Comparison of ENCODE assay signal across 20 cellular contexts in the genomic region with DNA sequence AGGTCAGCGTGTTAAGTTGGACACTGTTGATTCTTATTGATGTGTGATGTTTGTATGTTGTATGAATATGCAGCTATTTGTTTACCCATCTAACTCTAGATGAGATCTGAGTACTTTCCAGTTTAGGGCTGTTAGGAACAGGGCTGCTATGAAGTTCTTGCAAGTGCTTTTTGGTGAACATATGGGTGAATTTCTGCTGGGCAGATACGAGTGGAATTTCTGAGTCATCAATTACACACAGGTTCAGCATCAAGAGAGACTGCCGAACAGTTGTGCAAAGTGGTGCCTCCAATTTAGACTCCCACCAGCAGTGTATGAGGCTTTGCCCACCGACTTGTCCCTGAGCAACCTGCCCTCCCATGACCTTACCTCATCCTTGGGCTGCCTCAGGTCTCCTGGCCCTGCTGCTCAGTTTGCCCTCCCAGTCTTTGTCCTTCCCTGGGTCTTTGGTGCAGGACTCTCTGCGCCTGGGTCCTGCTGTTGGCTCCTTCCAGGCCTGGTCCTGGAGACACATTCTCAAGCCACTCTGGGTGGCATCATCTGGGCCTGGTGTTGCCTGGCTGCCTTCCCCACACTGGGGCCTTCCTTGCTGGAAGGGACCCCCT.
DNase-seq lines count a peak whose midpoint lies in the region; ATAC-seq and TF ChIP-seq lines count a peak whose summit lies in the region.
"Had no signal": no experiment of that assay in that cellular context is flagged by ENCODE, and none has a peak within 500 bp of the region (broad histone marks: within the 10 kb centered on the region; RNA-seq: fewer than 3 reads in every experiment).

No MANE protein-coding gene starts in this region.

- TF ChIP-seq CTCF in RWPE1 (conservative IDR thresholded peaks at IDR 0.05; ENCODE audit: low read depth): no peak
- TF ChIP-seq CTCF in fibroblast of the aortic adventitia (IDR thresholded peaks at IDR 0.05; ENCODE audit: insufficient read depth, low read length): no peak
- TF ChIP-seq CTCF in mesothelial cell of epicardium (IDR thresholded peaks at IDR 0.05; ENCODE audit: unreplicated experiment): no peak

- H3K27ac ChIP-seq in RWPE1: no peak overlapping the region
- H3K27ac ChIP-seq: ovary had no signal

- no peak for ATAC-seq in HG03135 (IDR thresholded peaks at IDR 0.05; ENCODE audit: unreplicated experiment)
- ATAC-seq: Right ventricle myocardium inferior had no signal

- H3K4me3 Mint-ChIP-seq in mesothelial cell of epicardium: no peak overlapping the region
- H3K4me3 Mint-ChIP-seq: activated naive CD8-positive, alpha-beta T cell treated with anti-CD3 and anti-CD28 coated beads, Interleukin-2, amount 10 ng/mL, durations not matched to agents 7 days and 5 days; memory B cell had no signal

- H3K9me3 Mint-ChIP-seq in mesothelial cell of epicardium: no peaks in the 10 kb centered on the region
- H3K9me3 Mint-ChIP-seq: activated naive CD8-positive, alpha-beta T cell treated with anti-CD3 and anti-CD28 coated beads, Interleukin-2, amount 10 ng/mL, durations not matched to agents 7 days and 5 days; memory B cell had no signal

- DNase-seq in DMS53 (lab: John Stamatoyannopoulos, UW) (peak; percentile 8), DMS53 treated with DMSO at 0.1 percent for 48 hours (lab: John Stamatoyannopoulos, UW; ENCODE audit: unreplicated experiment) (no peak), RWPE1 (ENCODE audit: low spot score) (peak; percentile 51), fibroblast of the aortic adventitia (ENCODE audit: low read depth) (peak; percentile 72), stromal cell of bone marrow (ENCODE audit: low read depth) (peak; percentile 64), mesothelial cell of epicardium (ENCODE audit: low spot score in 2 of 2, unreplicated experiment in 2 of 2) (no peak), COR-L47 (lab: John Stamatoyannopoulos, UW) (no peak)
- DNase-seq: 8988T; activated CD8-positive, alpha-beta memory T cell treated with anti-CD3 and anti-CD28 coated beads, Interleukin-2, amount 50 U/mL, for 48 hours; activated naive CD8-positive, alpha-beta T cell treated with anti-CD3 and anti-CD28 coated beads, Interleukin-2, amount 10 ng/mL, durations not matched to agents 7 days and 5 days; DMS79; effector memory CD4-positive, alpha-beta T cell; hypothalamus; NCI-H1436; ovary; stimulated activated CD4-positive, alpha-beta T cell treated with anti-CD3 and anti-CD28 coated beads, Interleukin-15, amount 100 ng/mL, for 24 hours had no signal

- no peak overlapping the region for H3K4me3 ChIP-seq in fibroblast of the aortic adventitia (ENCODE audit: low read depth, low read length)
- H3K4me3 ChIP-seq: HAP-1, ovary had no signal

- POLR2A ChIA-PET in RWPE1 (lab: Yijun Ruan, JAX; ENCODE audit: low non-redundant PET): no interaction called here

- no peaks in the 10 kb centered on the region for H3K36me3 Mint-ChIP-seq in mesothelial cell of epicardium
- H3K36me3 Mint-ChIP-seq: activated naive CD8-positive, alpha-beta T cell treated with anti-CD3 and anti-CD28 coated beads, Interleukin-2, amount 10 ng/mL, durations not matched to agents 7 days and 5 days; memory B cell had no signal

- no peak overlapping the region for H3K27ac Mint-ChIP-seq in mesothelial cell of epicardium
- H3K27ac Mint-ChIP-seq: activated naive CD8-positive, alpha-beta T cell treated with anti-CD3 and anti-CD28 coated beads, Interleukin-2, amount 10 ng/mL, durations not matched to agents 7 days and 5 days; memory B cell had no signal

- peaks cover 35% of the 10 kb centered on the region for H3K27me3 Mint-ChIP-seq in mesothelial cell of epicardium (ENCODE audit: low read depth)
- H3K27me3 Mint-ChIP-seq: activated naive CD8-positive, alpha-beta T cell treated with anti-CD3 and anti-CD28 coated beads, Interleukin-2, amount 10 ng/mL, durations not matched to agents 7 days and 5 days had no signal

- H3K4me1 Mint-ChIP-seq in mesothelial cell of epicardium: no peaks in the 10 kb centered on the region
- H3K4me1 Mint-ChIP-seq: activated naive CD8-positive, alpha-beta T cell treated with anti-CD3 and anti-CD28 coated beads, Interleukin-2, amount 10 ng/mL, durations not matched to agents 7 days and 5 days; memory B cell had no signal

- CTCF ChIA-PET in RWPE1 (lab: Yijun Ruan, JAX): no interaction called here

Comparison
In these comparisons a context has a peak if more than half of its experiments do, and no peak if none do; other contexts are left out.
1. DNase-seq: peak in DMS53 (single experiment), RWPE1 (single experiment), fibroblast of the aortic adventitia (single experiment) and stromal cell of bone marrow (single experiment); none in DMS53 treated with DMSO at 0.1 percent for 48 hours (single experiment), mesothelial cell of epicardium (0 of 2) and COR-L47 (single experiment).